In genomic region chr5:16143361-16144049, GRCh38 we compare ENCODE assay signal across 32 cellular contexts. TPM values are rescaled to one million over a fixed set of nuclear protein-coding genes. Genes with fewer than 3 reads are reported as not detected.
"Had no signal": no experiment of that assay in that cellular context is flagged by ENCODE, and none has a peak within 500 bp of the region (broad histone marks: within the 10 kb centered on the region; RNA-seq: fewer than 3 reads in every experiment).

No MANE protein-coding gene starts in this region.

- H3K4me1 ChIP-seq: gastroesophageal sphincter, neural progenitor cell, parathyroid adenoma, psoas muscle, right lobe of liver, upper lobe of left lung had no signal

- H3K27me3 ChIP-seq: brain microvascular endothelial cell, neural progenitor cell, right lobe of liver, upper lobe of left lung had no signal

- H3K9me3 ChIP-seq: psoas muscle, right lobe of liver had no signal

- ATAC-seq: activated CD8-positive, alpha-beta T cell treated with anti-CD3 and anti-CD28 coated beads for 36 hours; activated T-cell treated with anti-CD3 and anti-CD28 coated beads, Interleukin-2, amount 50 U/mL, for 4 hours; activated T-helper 17 cell treated with anti-CD3 and anti-CD28 coated beads, Interleukin-2, amount 50 U/mL, for 72 hours; gastroesophageal sphincter; left lobe of liver; natural killer cell; psoas muscle; right lobe of liver; stimulated activated naive CD8-positive, alpha-beta T cell treated with anti-CD3 and anti-CD28 coated beads, Interleukin-15, Interleukin-2, amounts not matched to agents 100 U/mL and 50 U/mL, for 24 hours had no signal

- H3K36me3 ChIP-seq: brain microvascular endothelial cell, gastroesophageal sphincter, neural progenitor cell, right lobe of liver, upper lobe of left lung had no signal

- H3K27ac ChIP-seq: brain microvascular endothelial cell, gastroesophageal sphincter, neural progenitor cell, parathyroid adenoma, psoas muscle, right lobe of liver, upper lobe of left lung had no signal

- FAIRE-seq: astrocyte, endothelial cell of umbilical vein, TTC549 had no signal

- H3K4me3 ChIP-seq: gastroesophageal sphincter, lung, neural progenitor cell, psoas muscle, right lobe of liver, upper lobe of left lung had no signal

- DNase-seq: activated CD4-positive, alpha-beta T cell treated with anti-CD3 and anti-CD28 coated beads, Interleukin-2, amount 10 ng/mL, durations not matched to agents 7 days and 5 days; activated CD4-positive, CD25-positive, alpha-beta regulatory T cell treated with anti-CD3 and anti-CD28 coated beads, Interleukin-2, amount 50 U/mL, for 72 hours; activated CD8-positive, alpha-beta T cell treated with anti-CD3 and anti-CD28 coated beads for 36 hours; activated gamma-delta T cell treated with Interleukin-2 at 50 U/mL for 16 hours; activated naive CD4-positive, alpha-beta T cell treated with anti-CD3 and anti-CD28 coated beads, Interleukin-2, amount 50 U/mL, for 16 hours; activated T-cell treated with anti-CD3 and anti-CD28 coated beads, Interleukin-2, amount 50 U/mL, for 4 hours; amniotic stem cell; brain microvascular endothelial cell; central memory CD4-positive, alpha-beta T cell; mesendoderm; natural killer cell; occipital lobe; psoas muscle; right lobe of liver; stimulated activated CD4-positive, alpha-beta T cell treated with anti-CD3 and anti-CD28 coated beads, Interleukin-2, amount 100 ng/mL, for 48 hours; stimulated activated naive CD8-positive, alpha-beta T cell treated with anti-CD3 and anti-CD28 coated beads, Interleukin-15, Interleukin-2, amounts not matched to agents 100 U/mL and 50 U/mL, for 24 hours; T-helper 9 cell; upper lobe of left lung had no signal

RNA-seq across cellular contexts. Expression of gene MARCHF11, which starts 36.1 kb away (rescaled TPM):
- total RNA-seq: activated CD4-positive, alpha-beta T cell treated with anti-CD3 and anti-CD28 coated beads, Interleukin-2, amount 10 ng/mL, durations not matched to agents 7 days and 5 days; activated CD8-positive, alpha-beta T cell treated with anti-CD3 and anti-CD28 coated beads for 36 hours; activated T-cell treated with anti-CD3 and anti-CD28 coated beads, Interleukin-2, amount 50 U/mL, for 4 hours; activated T-helper 17 cell treated with anti-CD3 and anti-CD28 coated beads, Interleukin-2, amount 50 U/mL, for 72 hours; astrocyte; endothelial cell of umbilical vein; fibroblast of lung; fibroblast of villous mesenchyme; gastroesophageal sphincter; kidney epithelial cell; left lobe of liver; lung; mononuclear cell; natural killer cell; psoas muscle; right lobe of liver; upper lobe of left lung had no signal
- polyA plus RNA-seq: endothelial cell of umbilical vein, esophagus, fibroblast of lung, lung, psoas muscle had no signal
